In the genomic region with DNA sequence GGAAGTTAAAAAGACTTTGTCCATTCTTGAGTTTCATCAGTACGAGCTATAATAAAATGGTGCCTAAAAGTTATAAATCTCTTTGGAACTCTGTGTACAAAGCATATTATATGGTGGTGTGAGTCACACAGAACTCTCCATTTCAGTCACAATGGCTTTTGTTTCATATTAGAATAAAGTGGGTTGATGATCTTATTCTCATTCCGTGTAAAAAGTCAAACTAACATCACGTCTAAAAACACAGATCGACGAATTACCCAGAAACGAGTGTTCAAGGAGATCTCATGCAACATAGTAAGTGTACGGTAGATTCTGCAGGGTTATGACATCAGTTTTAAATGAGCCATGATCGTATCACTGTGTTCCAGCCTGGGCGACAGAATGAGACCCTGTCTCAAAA, we compare ENCODE assay signal across 13 cellular contexts.
A peak's percentile ranks its signal among the peaks of the same experiment; 100 is the strongest.
DNase-seq lines count a peak whose midpoint lies in the region; ATAC-seq and TF ChIP-seq lines count a peak whose summit lies in the region.
"Had no signal": no experiment of that assay in that cellular context is flagged by ENCODE, and none has a peak within 500 bp of the region (broad histone marks: within the 10 kb centered on the region; RNA-seq: fewer than 3 reads in every experiment).

No MANE protein-coding gene starts in this region.

- no peaks in the 10 kb centered on the region for H3K27me3 Mint-ChIP-seq in activated CD8-positive, alpha-beta T cell treated with anti-CD3 and anti-CD28 coated beads for 36 hours
- no peaks in the 10 kb centered on the region for H3K27me3 Mint-ChIP-seq in mesothelial cell of epicardium (ENCODE audit: low read depth)
- H3K27me3 Mint-ChIP-seq: activated B cell treated with CpG ODN at 0.5 μM for 24 hours had no signal

- peak; percentile 36 for DNase-seq in stimulated activated CD4-positive, alpha-beta T cell treated with anti-CD3 and anti-CD28 coated beads, Interleukin-4, amount 100 ng/mL, for 24 hours
- no peak for DNase-seq in stimulated activated CD4-positive, alpha-beta T cell treated with anti-CD3 and anti-CD28 coated beads, Interleukin-4, amount 100 ng/mL, for 1 hour
- DNase-seq in activated CD8-positive, alpha-beta T cell treated with anti-CD3 and anti-CD28 coated beads for 36 hours = peak; percentile 39
- DNase-seq in mesothelial cell of epicardium (ENCODE audit: low spot score in 2 of 2, unreplicated experiment in 2 of 2) = no peak
- DNase-seq: activated B cell treated with CpG ODN at 0.5 μM for 24 hours; activated effector memory CD4-positive, alpha-beta T cell treated with Interleukin-2 at 50 U/mL for 16 hours; AML-193; brain microvascular endothelial cell; DMS153; NCI-H1048 had no signal

- POLR2A ChIA-PET in activated CD8-positive, alpha-beta T cell treated with anti-CD3 and anti-CD28 coated beads for 36 hours (lab: Charles Lee) = interaction anchor here (0.8 to 2.0 kb wide), 10 partner anchors 9 to 39 kb away, joined by 3 to 7 read pairs (median 4); no protein-coding TSS in a partner anchor

- peaks cover 34% of the 10 kb centered on the region for H3K36me3 Mint-ChIP-seq in activated CD8-positive, alpha-beta T cell treated with anti-CD3 and anti-CD28 coated beads for 36 hours (ENCODE audit: low read depth)
- no peaks in the 10 kb centered on the region for H3K36me3 Mint-ChIP-seq in mesothelial cell of epicardium

- TF ChIP-seq CTCF in activated CD8-positive, alpha-beta T cell treated with anti-CD3 and anti-CD28 coated beads for 36 hours (IDR thresholded peaks at IDR 0.05) = no peak
- TF ChIP-seq CTCF in mesothelial cell of epicardium (IDR thresholded peaks at IDR 0.05; ENCODE audit: unreplicated experiment) = no peak

- intact Hi-C loops in activated CD8-positive, alpha-beta T cell treated with anti-CD3 and anti-CD28 coated beads for 36 hours (cut with micrococcal nuclease) = no loop called here

- CTCF ChIA-PET in activated CD8-positive, alpha-beta T cell treated with anti-CD3 and anti-CD28 coated beads for 36 hours (lab: Charles Lee) = interaction anchor here (1.1 to 1.4 kb wide), 4 partner anchors 13 to 63 kb away, joined by 3 to 11 read pairs (median 5); no protein-coding TSS in a partner anchor

- peak overlapping the region; percentile 48 for H3K4me3 Mint-ChIP-seq in activated CD8-positive, alpha-beta T cell treated with anti-CD3 and anti-CD28 coated beads for 36 hours
- H3K4me3 Mint-ChIP-seq in mesothelial cell of epicardium = no peak overlapping the region
- H3K4me3 Mint-ChIP-seq: activated B cell treated with CpG ODN at 0.5 μM for 24 hours had no signal

- peak overlapping the region; percentile 95 for H3K27ac Mint-ChIP-seq in activated CD8-positive, alpha-beta T cell treated with anti-CD3 and anti-CD28 coated beads for 36 hours
- H3K27ac Mint-ChIP-seq in mesothelial cell of epicardium = peak overlapping the region; percentile 73
- H3K27ac Mint-ChIP-seq: activated B cell treated with CpG ODN at 0.5 μM for 24 hours had no signal

- peaks cover 88% of the 10 kb centered on the region for H3K4me1 Mint-ChIP-seq in activated CD8-positive, alpha-beta T cell treated with anti-CD3 and anti-CD28 coated beads for 36 hours (ENCODE audit: low read depth)
- H3K4me1 Mint-ChIP-seq in mesothelial cell of epicardium = peaks cover 38% of the 10 kb centered on the region

- ATAC-seq in activated CD8-positive, alpha-beta T cell treated with anti-CD3 and anti-CD28 coated beads for 36 hours = peak; percentile 68
- ATAC-seq in HG03521 (IDR thresholded peaks at IDR 0.05; ENCODE audit: unreplicated experiment) (no peak), GM19328 (IDR thresholded peaks at IDR 0.05; ENCODE audit: unreplicated experiment) (no peak), SK-N-SH treated with all-trans-retinoic acid at 6 μM for 48 hours (no peak)

- H3K9me3 Mint-ChIP-seq in activated CD8-positive, alpha-beta T cell treated with anti-CD3 and anti-CD28 coated beads for 36 hours = no peaks in the 10 kb centered on the region
- no peaks in the 10 kb centered on the region for H3K9me3 Mint-ChIP-seq in mesothelial cell of epicardium
- H3K9me3 Mint-ChIP-seq: activated B cell treated with CpG ODN at 0.5 μM for 24 hours had no signal

TF ChIP-seq in SK-N-SH treated with all-trans-retinoic acid at 6 μM for 48 hours, 23 proteins besides CTCF, POLR2A, EP300 and RAD21:
- TF ChIP-seq, protein P1, sequence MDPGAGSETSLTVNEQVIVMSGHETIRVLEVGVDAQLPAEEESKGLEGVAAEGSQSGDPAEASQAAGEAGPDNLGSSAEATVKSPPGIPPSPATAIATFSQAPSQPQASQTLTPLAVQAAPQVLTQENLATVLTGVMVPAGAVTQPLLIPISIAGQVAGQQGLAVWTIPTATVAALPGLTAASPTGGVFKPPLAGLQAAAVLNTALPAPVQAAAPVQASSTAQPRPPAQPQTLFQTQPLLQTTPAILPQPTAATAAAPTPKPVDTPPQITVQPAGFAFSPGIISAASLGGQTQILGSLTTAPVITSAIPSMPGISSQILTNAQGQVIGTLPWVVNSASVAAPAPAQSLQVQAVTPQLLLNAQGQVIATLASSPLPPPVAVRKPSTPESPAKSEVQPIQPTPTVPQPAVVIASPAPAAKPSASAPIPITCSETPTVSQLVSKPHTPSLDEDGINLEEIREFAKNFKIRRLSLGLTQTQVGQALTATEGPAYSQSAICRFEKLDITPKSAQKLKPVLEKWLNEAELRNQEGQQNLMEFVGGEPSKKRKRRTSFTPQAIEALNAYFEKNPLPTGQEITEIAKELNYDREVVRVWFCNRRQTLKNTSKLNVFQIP (CRISPR knock-in tag; IDR thresholded peaks at IDR 0.05; ENCODE audit: borderline replicate concordance, low read depth) = no peak
- TF ChIP-seq ZNF70 (CRISPR knock-in tag; IDR thresholded peaks at IDR 0.05) (no peak), PPARA (CRISPR knock-in tag; IDR thresholded peaks at IDR 0.05; ENCODE audit: borderline replicate concordance) (no peak), ZC3H10 (CRISPR knock-in tag; IDR thresholded peaks at IDR 0.05) (no peak), ZNF8 (CRISPR knock-in tag; IDR thresholded peaks at IDR 0.05) (no peak), ZFP3 (CRISPR knock-in tag; IDR thresholded peaks at IDR 0.05) (no peak), RARB (CRISPR knock-in tag; IDR thresholded peaks at IDR 0.05) (no peak), ISL1 (CRISPR knock-in tag; IDR thresholded peaks at IDR 0.05) (no peak), ESRRG (CRISPR knock-in tag; IDR thresholded peaks at IDR 0.05) (no peak)
- TF ChIP-seq, protein P2, sequence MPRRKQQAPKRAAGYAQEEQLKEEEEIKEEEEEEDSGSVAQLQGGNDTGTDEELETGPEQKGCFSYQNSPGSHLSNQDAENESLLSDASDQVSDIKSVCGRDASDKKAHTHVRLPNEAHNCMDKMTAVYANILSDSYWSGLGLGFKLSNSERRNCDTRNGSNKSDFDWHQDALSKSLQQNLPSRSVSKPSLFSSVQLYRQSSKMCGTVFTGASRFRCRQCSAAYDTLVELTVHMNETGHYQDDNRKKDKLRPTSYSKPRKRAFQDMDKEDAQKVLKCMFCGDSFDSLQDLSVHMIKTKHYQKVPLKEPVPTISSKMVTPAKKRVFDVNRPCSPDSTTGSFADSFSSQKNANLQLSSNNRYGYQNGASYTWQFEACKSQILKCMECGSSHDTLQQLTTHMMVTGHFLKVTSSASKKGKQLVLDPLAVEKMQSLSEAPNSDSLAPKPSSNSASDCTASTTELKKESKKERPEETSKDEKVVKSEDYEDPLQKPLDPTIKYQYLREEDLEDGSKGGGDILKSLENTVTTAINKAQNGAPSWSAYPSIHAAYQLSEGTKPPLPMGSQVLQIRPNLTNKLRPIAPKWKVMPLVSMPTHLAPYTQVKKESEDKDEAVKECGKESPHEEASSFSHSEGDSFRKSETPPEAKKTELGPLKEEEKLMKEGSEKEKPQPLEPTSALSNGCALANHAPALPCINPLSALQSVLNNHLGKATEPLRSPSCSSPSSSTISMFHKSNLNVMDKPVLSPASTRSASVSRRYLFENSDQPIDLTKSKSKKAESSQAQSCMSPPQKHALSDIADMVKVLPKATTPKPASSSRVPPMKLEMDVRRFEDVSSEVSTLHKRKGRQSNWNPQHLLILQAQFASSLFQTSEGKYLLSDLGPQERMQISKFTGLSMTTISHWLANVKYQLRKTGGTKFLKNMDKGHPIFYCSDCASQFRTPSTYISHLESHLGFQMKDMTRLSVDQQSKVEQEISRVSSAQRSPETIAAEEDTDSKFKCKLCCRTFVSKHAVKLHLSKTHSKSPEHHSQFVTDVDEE (CRISPR knock-in tag; IDR thresholded peaks at IDR 0.05) = no peak
- TF ChIP-seq, protein P3, sequence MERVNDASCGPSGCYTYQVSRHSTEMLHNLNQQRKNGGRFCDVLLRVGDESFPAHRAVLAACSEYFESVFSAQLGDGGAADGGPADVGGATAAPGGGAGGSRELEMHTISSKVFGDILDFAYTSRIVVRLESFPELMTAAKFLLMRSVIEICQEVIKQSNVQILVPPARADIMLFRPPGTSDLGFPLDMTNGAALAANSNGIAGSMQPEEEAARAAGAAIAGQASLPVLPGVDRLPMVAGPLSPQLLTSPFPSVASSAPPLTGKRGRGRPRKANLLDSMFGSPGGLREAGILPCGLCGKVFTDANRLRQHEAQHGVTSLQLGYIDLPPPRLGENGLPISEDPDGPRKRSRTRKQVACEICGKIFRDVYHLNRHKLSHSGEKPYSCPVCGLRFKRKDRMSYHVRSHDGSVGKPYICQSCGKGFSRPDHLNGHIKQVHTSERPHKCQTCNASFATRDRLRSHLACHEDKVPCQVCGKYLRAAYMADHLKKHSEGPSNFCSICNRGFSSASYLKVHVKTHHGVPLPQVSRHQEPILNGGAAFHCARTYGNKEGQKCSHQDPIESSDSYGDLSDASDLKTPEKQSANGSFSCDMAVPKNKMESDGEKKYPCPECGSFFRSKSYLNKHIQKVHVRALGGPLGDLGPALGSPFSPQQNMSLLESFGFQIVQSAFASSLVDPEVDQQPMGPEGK (CRISPR knock-in tag; IDR thresholded peaks at IDR 0.05; ENCODE audit: borderline replicate concordance) = no peak
- TF ChIP-seq, protein P4, sequence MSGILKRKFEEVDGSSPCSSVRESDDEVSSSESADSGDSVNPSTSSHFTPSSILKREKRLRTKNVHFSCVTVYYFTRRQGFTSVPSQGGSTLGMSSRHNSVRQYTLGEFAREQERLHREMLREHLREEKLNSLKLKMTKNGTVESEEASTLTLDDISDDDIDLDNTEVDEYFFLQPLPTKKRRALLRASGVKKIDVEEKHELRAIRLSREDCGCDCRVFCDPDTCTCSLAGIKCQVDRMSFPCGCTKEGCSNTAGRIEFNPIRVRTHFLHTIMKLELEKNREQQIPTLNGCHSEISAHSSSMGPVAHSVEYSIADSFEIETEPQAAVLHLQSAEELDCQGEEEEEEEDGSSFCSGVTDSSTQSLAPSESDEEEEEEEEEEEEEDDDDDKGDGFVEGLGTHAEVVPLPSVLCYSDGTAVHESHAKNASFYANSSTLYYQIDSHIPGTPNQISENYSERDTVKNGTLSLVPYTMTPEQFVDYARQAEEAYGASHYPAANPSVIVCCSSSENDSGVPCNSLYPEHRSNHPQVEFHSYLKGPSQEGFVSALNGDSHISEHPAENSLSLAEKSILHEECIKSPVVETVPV (CRISPR knock-in tag; IDR thresholded peaks at IDR 0.05) = no peak

Comparison
In these comparisons a context has a peak if more than half of its experiments do, and no peak if none do; other contexts are left out.
1. DNase-seq: peak in stimulated activated CD4-positive, alpha-beta T cell treated with anti-CD3 and anti-CD28 coated beads, Interleukin-4, amount 100 ng/mL, for 24 hours (single experiment) and activated CD8-positive, alpha-beta T cell treated with anti-CD3 and anti-CD28 coated beads for 36 hours (single experiment); none in stimulated activated CD4-positive, alpha-beta T cell treated with anti-CD3 and anti-CD28 coated beads, Interleukin-4, amount 100 ng/mL, for 1 hour (single experiment) and mesothelial cell of epicardium (0 of 2).